In the genomic region with DNA sequence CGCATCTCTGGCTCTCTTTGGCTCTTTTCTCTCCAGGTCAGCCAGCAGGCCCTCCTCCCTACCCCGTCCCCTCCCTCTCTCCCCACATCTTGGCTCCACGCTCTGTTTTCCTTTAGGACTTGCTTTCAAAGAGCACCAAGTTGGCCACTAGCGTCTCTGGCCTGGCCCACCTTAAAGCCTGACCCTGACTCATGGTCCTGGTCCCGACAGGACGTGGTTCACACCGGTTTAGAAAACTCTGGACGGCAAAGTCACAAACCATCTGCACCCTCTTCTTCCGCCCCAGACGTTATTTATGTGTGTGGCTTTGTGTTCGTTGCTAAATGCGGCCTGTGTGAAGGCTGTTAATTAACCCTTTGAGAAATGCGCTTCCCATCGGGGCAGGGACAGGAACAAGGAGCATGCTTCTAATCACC, we compare ENCODE assay signal across 13 cellular contexts.
DNase-seq lines count a peak whose midpoint lies in the region; ATAC-seq, FAIRE-seq and TF ChIP-seq lines count a peak whose summit lies in the region.
"Had no signal": no experiment of that assay in that cellular context is flagged by ENCODE, and none has a peak within 500 bp of the region (broad histone marks: within the 10 kb centered on the region; RNA-seq: fewer than 3 reads in every experiment).

No MANE protein-coding gene starts in this region.

- peaks cover 82% of the 10 kb centered on the region for H3K4me1 ChIP-seq in HepG2 (ENCODE audit: insufficient read depth, low read length)
- peaks cover 0 to 49% (median 24%) of the 10 kb centered on the region in 4 donors for H3K4me1 ChIP-seq in right lobe of liver
- peaks cover 40% of the 10 kb centered on the region for H3K4me1 ChIP-seq in neural progenitor cell
- peaks cover 0 to 3% of the 10 kb centered on the region in 2 donors for H3K4me1 ChIP-seq in aorta (ENCODE audit: control insufficient read depth in 1 of 2, insufficient read depth in 2 of 2, low read length in 2 of 2)
- H3K4me1 ChIP-seq: A549 had no signal

- H3K4me3 ChIP-seq in HepG2 (replicated peaks in 1 of 3; ENCODE audit: insufficient read depth in 1 of 3, low read depth in 2 of 3, low read length in 3 of 3) (no peak overlapping the region), right lobe of liver (no peak overlapping the region), neural progenitor cell (no peak overlapping the region), aorta (ENCODE audit: low read length in 2 of 2) (no peak overlapping the region)
- H3K4me3 ChIP-seq: A549, GM12878 had no signal

- H3K36me3 ChIP-seq in HepG2 (replicated peaks in 1 of 2; ENCODE audit: control insufficient read depth in 1 of 2, insufficient read depth in 2 of 2, low read length in 2 of 2) (no peaks in the 10 kb centered on the region), right lobe of liver (no peaks in the 10 kb centered on the region), neural progenitor cell (no peaks in the 10 kb centered on the region), aorta (ENCODE audit: control insufficient read depth in 1 of 2, insufficient read depth in 2 of 2, low read length in 1 of 2) (no peaks in the 10 kb centered on the region)

- H3K27me3 Mint-ChIP-seq in neural progenitor cell (ENCODE audit: insufficient read depth, low read depth): peaks cover 7% of the 10 kb centered on the region
- no peaks in the 10 kb centered on the region for H3K27me3 Mint-ChIP-seq in osteocyte (ENCODE audit: unreplicated experiment)

- H3K4me2 ChIP-seq in HepG2 (ENCODE audit: low read depth, low read length) (no peak overlapping the region), neural progenitor cell (peak overlapping the region; percentile 47)
- H3K4me2 ChIP-seq: A549 had no signal

- TF ChIP-seq POLR2A in HepG2 (IDR thresholded peaks at IDR 0.05; ENCODE audit: insufficient read depth in 1 of 2, low read depth in 2 of 2, low read length in 2 of 2): no peak
- no peak for TF ChIP-seq POLR2A in right lobe of liver (IDR thresholded peaks at IDR 0.05)

- TF ChIP-seq RAD21 in HepG2 (CRISPR knock-in tag; IDR thresholded peaks at IDR 0.05): no peak

- DNase-seq in HepG2 (ENCODE audit: low spot score) (no peak), right lobe of liver (no peak), fibroblast of the conjunctiva (ENCODE audit: low read depth) (peak; percentile 55), neural progenitor cell (ENCODE audit: low spot score) (peak; percentile 61), aorta (peak; percentile 76 to 86), osteocyte (ENCODE audit: extremely low spot score, unreplicated experiment) (no peak), GM03348 (ENCODE audit: low spot score) (no peak)
- no peak for DNase-seq in central memory CD4-positive, alpha-beta T cell
- DNase-seq: activated CD4-positive, CD25-positive, alpha-beta regulatory T cell; cerebellar nuclear complex; NCI-H2081 had no signal

- in situ Hi-C loops in HepG2 (cut with HindIII; ENCODE audit: extremely low pct_ligation_motif_present, low pct_unique_long_range_greater_than_20kb): no loop called here

- H3K79me2 ChIP-seq in HepG2 (ENCODE audit: insufficient read depth, low read length): no peaks in the 10 kb centered on the region
- H3K79me2 ChIP-seq in neural progenitor cell (ENCODE audit: low read depth): no peaks in the 10 kb centered on the region

- H3K27ac ChIP-seq in HepG2 (ENCODE audit: extremely low read length, insufficient read depth, low read length): no peak overlapping the region
- peak overlapping the region in 1 of 3 donors; percentile 90 for H3K27ac ChIP-seq in right lobe of liver
- H3K27ac ChIP-seq in neural progenitor cell: peak overlapping the region; percentile 30
- H3K27ac ChIP-seq in aorta (ENCODE audit: low read depth in 1 of 2, low read length in 2 of 2): peak overlapping the region; percentile 15 to 80
- H3K27ac ChIP-seq: A549 had no signal

- no peaks in the 10 kb centered on the region for H4K20me1 ChIP-seq in HepG2 (ENCODE audit: insufficient read depth, low read length)
- H4K20me1 ChIP-seq in neural progenitor cell (ENCODE audit: low read depth): no peaks in the 10 kb centered on the region

- BruUV-seq in HepG2 (replicated peaks; lab: Mats Ljungman, UMichigan): no TSS peak

- H3K36me3 Mint-ChIP-seq in neural progenitor cell (no peaks in the 10 kb centered on the region), osteocyte (ENCODE audit: unreplicated experiment) (no peaks in the 10 kb centered on the region)

- intact Hi-C loops in HepG2 (cut with micrococcal nuclease; ENCODE audit: unreplicated experiment) (no loop called here), right lobe of liver (cut with DNase I) (loop anchor here (10.0 kb wide), 2 partner anchors 163 to 203 kb away; no protein-coding TSS in a partner anchor), aorta (cut with DNase I) (loop anchor here in 1 of 2 donors (5.0 kb wide), 2 partner anchors 526 to 581 kb away; no protein-coding TSS in a partner anchor)

- no peak for ATAC-seq in HepG2
- ATAC-seq in right lobe of liver: no peak
- ATAC-seq in aorta (ENCODE audit: low FRiP score): peak; percentile 62

- H3K4me3 Mint-ChIP-seq in neural progenitor cell: no peak overlapping the region
- H3K4me3 Mint-ChIP-seq in osteocyte (ENCODE audit: unreplicated experiment): no peak overlapping the region

- no peak for TF ChIP-seq EP300 in HepG2 (IDR thresholded peaks at IDR 0.05; ENCODE audit: low read depth in 2 of 2, low read length in 2 of 2)
- no peak for TF ChIP-seq EP300 in HepG2 (CRISPR knock-in tag; IDR thresholded peaks at IDR 0.05; ENCODE audit: borderline replicate concordance)

- no peaks in the 10 kb centered on the region for H3K9me3 Mint-ChIP-seq in neural progenitor cell
- H3K9me3 Mint-ChIP-seq in osteocyte (ENCODE audit: unreplicated experiment): no peaks in the 10 kb centered on the region

- H3K4me1 Mint-ChIP-seq in neural progenitor cell (peaks cover 37% of the 10 kb centered on the region), osteocyte (ENCODE audit: unreplicated experiment) (peaks cover 70% of the 10 kb centered on the region)

- CTCF ChIA-PET in HepG2 (lab: Yijun Ruan, JAX; ENCODE audit: low intra/inter-chr PET ratio, low total read pairs): no interaction called here

- H3K27ac Mint-ChIP-seq in neural progenitor cell: peak overlapping the region; percentile 57
- no peak overlapping the region for H3K27ac Mint-ChIP-seq in osteocyte (ENCODE audit: unreplicated experiment)

- H3K9ac ChIP-seq in HepG2 (ENCODE audit: insufficient read depth, low read depth, low read length) (no peak overlapping the region), neural progenitor cell (no peak overlapping the region)

- POLR2A ChIA-PET in HepG2 (lab: Yijun Ruan, JAX): interaction anchor here (9.3 kb wide), 1 partner anchor 14 kb away, joined by 98 read pairs; no protein-coding TSS in a partner anchor

- no peaks in the 10 kb centered on the region for H3K27me3 ChIP-seq in HepG2 (ENCODE audit: control insufficient read depth in 1 of 2, insufficient read depth in 2 of 2, low read length in 2 of 2)
- no peaks in the 10 kb centered on the region for H3K27me3 ChIP-seq in right lobe of liver
- no peaks in the 10 kb centered on the region for H3K27me3 ChIP-seq in neural progenitor cell
- no peaks in the 10 kb centered on the region for H3K27me3 ChIP-seq in aorta (ENCODE audit: control insufficient read depth in 1 of 2, insufficient read depth in 2 of 2, low read length in 1 of 2)

- H3F3A ChIP-seq in neural progenitor cell (ENCODE audit: low read depth): peaks cover 30% of the 10 kb centered on the region

- 91% methylated on average over 14 of the region's 14 CpGs for WGBS in HepG2 (ENCODE audit: low lambda C conversion rate)
- WGBS in right lobe of liver (ENCODE audit: insufficient coverage, low coverage, low lambda C conversion rate, missing lambda C conversion rate): 48% methylated on average over 14 of the region's 14 CpGs
- 9 to 10% methylated on average over 14 of the region's 14 CpGs for whole genome bisulfite sequencing in aorta, 2 donors

- TF ChIP-seq CTCF in HepG2 (CRISPR knock-in tag; IDR thresholded peaks at IDR 0.05) (no peak), right lobe of liver (IDR thresholded peaks at IDR 0.05) (no peak), neural progenitor cell (IDR thresholded peaks at IDR 0.05) (no peak), osteocyte (IDR thresholded peaks at IDR 0.05) (no peak)

- no peaks in the 10 kb centered on the region for H3K9me3 ChIP-seq in HepG2 (ENCODE audit: low read length)
- no peaks in the 10 kb centered on the region for H3K9me3 ChIP-seq in right lobe of liver
- H3K9me3 ChIP-seq in neural progenitor cell (ENCODE audit: low read depth): no peaks in the 10 kb centered on the region
- H3K9me3 ChIP-seq in aorta (ENCODE audit: control insufficient read depth, low read length): no peaks in the 10 kb centered on the region
- H3K9me3 ChIP-seq: A549 had no signal

- no peak overlapping the region for H2AFZ ChIP-seq in HepG2 (ENCODE audit: low read length)
- peak overlapping the region; percentile 94 for H2AFZ ChIP-seq in neural progenitor cell (replicated peaks)

- FAIRE-seq in HepG2 (lab: Jason Lieb, UNC): peak; percentile 30
- FAIRE-seq: A549, GM12878 had no signal

TF ChIP-seq in HepG2, 621 proteins besides CTCF, POLR2A, EP300 and RAD21:
- no peak for TF ChIP-seq CEBPG (CRISPR knock-in tag; IDR thresholded peaks at IDR 0.05)
- no peak for TF ChIP-seq ARHGAP35 (CRISPR knock-in tag; IDR thresholded peaks at IDR 0.05; ENCODE audit: borderline replicate concordance)
- TF ChIP-seq, protein P1, sequence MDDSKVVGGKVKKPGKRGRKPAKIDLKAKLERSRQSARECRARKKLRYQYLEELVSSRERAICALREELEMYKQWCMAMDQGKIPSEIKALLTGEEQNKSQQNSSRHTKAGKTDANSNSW (CRISPR knock-in tag; IDR thresholded peaks at IDR 0.05; ENCODE audit: borderline replicate concordance): no peak
- no peak for TF ChIP-seq PRPF4 (IDR thresholded peaks at IDR 0.05; ENCODE audit: low read depth, low read length, poor library complexity, severe bottlenecking)
- TF ChIP-seq SAP130 (CRISPR knock-in tag; IDR thresholded peaks at IDR 0.05; ENCODE audit: low read depth): no peak
- peak; percentile 20; the same call in 1 of the 2 replicates for TF ChIP-seq ZNF652 (CRISPR knock-in tag; IDR thresholded peaks at IDR 0.05; ENCODE audit: borderline replicate concordance, low read depth)

Comparison
In these comparisons a context has a peak if more than half of its experiments do, and no peak if none do; other contexts are left out.
1. DNase-seq: peak in fibroblast of the conjunctiva (single experiment), neural progenitor cell (single experiment) and aorta (2 of 2); none in HepG2 (single experiment), right lobe of liver (0 of 3), osteocyte (single experiment), central memory CD4-positive, alpha-beta T cell (single experiment) and GM03348 (single experiment).